1 cellular context compared by ENCODE assay signal in genomic region chr1:168467452-168467851, GRCh38.
TF ChIP-seq lines count a peak whose summit lies in the region.

No MANE protein-coding gene starts in this region.

TF ChIP-seq in HepG2, 621 proteins besides CTCF, POLR2A, EP300 and RAD21 (continued from another document):
- no peak for TF ChIP-seq ZNF407 (CRISPR knock-in tag; IDR thresholded peaks at IDR 0.05; ENCODE audit: not compliant biosample characterization)
- TF ChIP-seq TP53 (CRISPR knock-in tag; conservative IDR thresholded peaks at IDR 0.05) = no peak
- no peak for TF ChIP-seq ETV6 (CRISPR knock-in tag; conservative IDR thresholded peaks at IDR 0.05)
- no peak for TF ChIP-seq GPN1 (CRISPR knock-in tag; IDR thresholded peaks at IDR 0.05; ENCODE audit: borderline replicate concordance)
TF ChIP-seq in HepG2: peak in this region for 0.
